13 cellular contexts compared by ENCODE assay signal in the genomic region with DNA sequence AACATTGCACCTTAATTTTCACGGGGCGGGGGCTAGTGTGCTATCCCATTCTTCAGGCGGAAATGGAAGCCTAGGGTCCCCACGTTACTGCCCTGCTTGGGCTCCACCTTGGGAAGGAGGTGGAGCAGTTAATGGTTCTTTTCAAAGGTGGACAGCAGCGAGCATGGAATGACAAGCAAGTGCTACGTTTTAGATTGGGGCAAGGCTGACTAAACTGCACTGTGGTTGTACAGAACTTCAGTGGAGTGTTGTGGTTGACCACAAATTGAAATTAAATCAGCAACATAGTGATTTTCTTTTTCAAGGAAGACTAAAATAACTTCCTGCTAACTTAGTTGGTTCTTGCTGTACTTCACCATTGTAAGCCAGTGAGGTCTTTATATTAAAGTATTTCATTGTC. TPM values are rescaled to one million over a fixed set of nuclear protein-coding genes. Genes with fewer than 3 reads are reported as not detected.
A peak's percentile ranks its signal among the peaks of the same experiment; 100 is the strongest.
DNase-seq lines count a peak whose midpoint lies in the region; ATAC-seq and TF ChIP-seq lines count a peak whose summit lies in the region.
"Had no signal": no experiment of that assay in that cellular context is flagged by ENCODE, and none has a peak within 500 bp of the region (broad histone marks: within the 10 kb centered on the region; RNA-seq: fewer than 3 reads in every experiment).

No MANE protein-coding gene starts in this region.

- TF ChIP-seq CTCF in astrocyte of the cerebellum (IDR thresholded peaks at IDR 0.05; ENCODE audit: low read depth, low read length, missing control alignments) (no peak), Caco-2 (IDR thresholded peaks at IDR 0.05; ENCODE audit: insufficient read depth in 1 of 2, low read depth in 1 of 2, low read length in 1 of 2, severe bottlenecking in 1 of 2, unreplicated experiment in 1 of 2) (no peak), type B pancreatic cell (conservative IDR thresholded peaks at IDR 0.05) (no peak)

- H3K36me3 ChIP-seq in Caco-2 (ENCODE audit: control insufficient read depth, insufficient read depth, low read length) = no peaks in the 10 kb centered on the region

- H3K27ac Mint-ChIP-seq in activated CD8-positive, alpha-beta memory T cell treated with anti-CD3 and anti-CD28 coated beads, Interleukin-2, amount 10 ng/mL, durations not matched to agents 7 days and 5 days = peak overlapping the region; percentile 66
- H3K27ac Mint-ChIP-seq in stimulated activated effector memory CD8-positive, alpha-beta T cell treated with anti-CD3 and anti-CD28 coated beads, Interleukin-12 subunit alpha, Interleukin-12 subunit beta, amount 100 ng/mL, for 72 hours = no peak overlapping the region
- no peak overlapping the region for H3K27ac Mint-ChIP-seq in Caco-2 (ENCODE audit: unreplicated experiment)
- H3K27ac Mint-ChIP-seq in type B pancreatic cell = no peak overlapping the region

- peak; percentile 58 for DNase-seq in activated CD8-positive, alpha-beta memory T cell treated with anti-CD3 and anti-CD28 coated beads, Interleukin-2, amount 10 ng/mL, durations not matched to agents 7 days and 5 days
- DNase-seq in activated CD8-positive, alpha-beta memory T cell treated with anti-CD3 and anti-CD28 coated beads for 24 hours = no peak
- DNase-seq in RPMI7951 (ENCODE audit: low read depth) (peak; percentile 76), astrocyte of the cerebellum (ENCODE audit: low read depth) (peak; percentile 57), Caco-2 (no peak), type B pancreatic cell (ENCODE audit: extremely low spot score, unreplicated experiment) (no peak)
- DNase-seq in stimulated activated effector memory CD8-positive, alpha-beta T cell treated with anti-CD3 and anti-CD28 coated beads, Interleukin-12 subunit alpha, Interleukin-12 subunit beta, amount 100 ng/mL, for 72 hours (ENCODE audit: low spot score in 2 of 2) = peak in 1 of 2 donors; percentile 61
- DNase-seq: amygdala, kidney glomerular epithelial cell had no signal

- POLR2A ChIA-PET in Caco-2 (lab: Charles Lee) = no interaction called here

- H3K27me3 Mint-ChIP-seq in activated CD8-positive, alpha-beta memory T cell treated with anti-CD3 and anti-CD28 coated beads, Interleukin-2, amount 10 ng/mL, durations not matched to agents 7 days and 5 days = no peaks in the 10 kb centered on the region
- H3K27me3 Mint-ChIP-seq in Caco-2 (ENCODE audit: insufficient read depth, unreplicated experiment) (no peaks in the 10 kb centered on the region), type B pancreatic cell (no peaks in the 10 kb centered on the region)

- H3K9me3 Mint-ChIP-seq in activated CD8-positive, alpha-beta memory T cell treated with anti-CD3 and anti-CD28 coated beads, Interleukin-2, amount 10 ng/mL, durations not matched to agents 7 days and 5 days (ENCODE audit: low read depth) = no peaks in the 10 kb centered on the region
- no peaks in the 10 kb centered on the region for H3K9me3 Mint-ChIP-seq in stimulated activated effector memory CD8-positive, alpha-beta T cell treated with anti-CD3 and anti-CD28 coated beads, Interleukin-12 subunit alpha, Interleukin-12 subunit beta, amount 100 ng/mL, for 72 hours
- H3K9me3 Mint-ChIP-seq in Caco-2 (ENCODE audit: unreplicated experiment) (no peaks in the 10 kb centered on the region), type B pancreatic cell (peaks cover 5% of the 10 kb centered on the region)

- peaks cover 1% of the 10 kb centered on the region for H3K36me3 Mint-ChIP-seq in activated CD8-positive, alpha-beta memory T cell treated with anti-CD3 and anti-CD28 coated beads, Interleukin-2, amount 10 ng/mL, durations not matched to agents 7 days and 5 days
- H3K36me3 Mint-ChIP-seq in stimulated activated effector memory CD8-positive, alpha-beta T cell treated with anti-CD3 and anti-CD28 coated beads, Interleukin-12 subunit alpha, Interleukin-12 subunit beta, amount 100 ng/mL, for 72 hours = no peaks in the 10 kb centered on the region
- H3K36me3 Mint-ChIP-seq in Caco-2 (ENCODE audit: insufficient read depth, unreplicated experiment) = no peaks in the 10 kb centered on the region
- no peaks in the 10 kb centered on the region for H3K36me3 Mint-ChIP-seq in type B pancreatic cell

- in situ Hi-C loops in astrocyte of the cerebellum (cut with HindIII; ENCODE audit: low sequenced_read_pairs) = no loop called here

- peak overlapping the region; percentile 45 for H3K4me3 Mint-ChIP-seq in activated CD8-positive, alpha-beta memory T cell treated with anti-CD3 and anti-CD28 coated beads, Interleukin-2, amount 10 ng/mL, durations not matched to agents 7 days and 5 days
- peak overlapping the region; percentile 34 for H3K4me3 Mint-ChIP-seq in stimulated activated effector memory CD8-positive, alpha-beta T cell treated with anti-CD3 and anti-CD28 coated beads, Interleukin-12 subunit alpha, Interleukin-12 subunit beta, amount 100 ng/mL, for 72 hours
- H3K4me3 Mint-ChIP-seq in Caco-2 (ENCODE audit: unreplicated experiment) = no peak overlapping the region
- no peak overlapping the region for H3K4me3 Mint-ChIP-seq in type B pancreatic cell

- peak; percentile 77 for ATAC-seq in activated CD8-positive, alpha-beta memory T cell treated with anti-CD3 and anti-CD28 coated beads, Interleukin-2, amount 10 ng/mL, durations not matched to agents 7 days and 5 days
- ATAC-seq in stimulated activated effector memory CD8-positive, alpha-beta T cell treated with anti-CD3 and anti-CD28 coated beads, Interleukin-12 subunit alpha, Interleukin-12 subunit beta, amount 100 ng/mL, for 72 hours = peak; percentile 92
- no peak for ATAC-seq in HG03439 (IDR thresholded peaks at IDR 0.05; ENCODE audit: unreplicated experiment)

- H3K4me1 ChIP-seq in Caco-2 = no peaks in the 10 kb centered on the region
- H3K4me1 ChIP-seq: parathyroid adenoma had no signal

- no peaks in the 10 kb centered on the region for H3K9me3 ChIP-seq in Caco-2

- no TSS peak for BruUV-seq in Caco-2 (replicated peaks; lab: Mats Ljungman, UMichigan)

- CTCF ChIA-PET in activated CD8-positive, alpha-beta memory T cell treated with anti-CD3 and anti-CD28 coated beads, Interleukin-2, amount 10 ng/mL, durations not matched to agents 7 days and 5 days (lab: Charles Lee) = interaction anchor here (0.8 to 3.5 kb wide), 7 partner anchors 9 to 288 kb away, joined by 3 to 18 read pairs (median 4); a partner anchor contains a TSS
- CTCF ChIA-PET in Caco-2 (lab: Charles Lee) = interaction anchor here (1.3 kb wide), 1 partner anchor 54 kb away, joined by 3 read pairs; no protein-coding TSS in a partner anchor

- no peaks in the 10 kb centered on the region for H3K27me3 ChIP-seq in Caco-2 (replicated peaks; ENCODE audit: control insufficient read depth, insufficient read depth, low read length)

- H3K4me3 ChIP-seq in astrocyte of the cerebellum (ENCODE audit: low read depth, low read length) (no peak overlapping the region), Caco-2 (ENCODE audit: low read depth, low read length) (no peak overlapping the region)

- intact Hi-C loops in Caco-2 (cut with micrococcal nuclease; ENCODE audit: unreplicated experiment) = no loop called here

- peaks cover 33% of the 10 kb centered on the region for H3K4me1 Mint-ChIP-seq in activated CD8-positive, alpha-beta memory T cell treated with anti-CD3 and anti-CD28 coated beads, Interleukin-2, amount 10 ng/mL, durations not matched to agents 7 days and 5 days
- peaks cover 36% of the 10 kb centered on the region for H3K4me1 Mint-ChIP-seq in stimulated activated effector memory CD8-positive, alpha-beta T cell treated with anti-CD3 and anti-CD28 coated beads, Interleukin-12 subunit alpha, Interleukin-12 subunit beta, amount 100 ng/mL, for 72 hours
- H3K4me1 Mint-ChIP-seq in Caco-2 (ENCODE audit: low read depth, unreplicated experiment) = no peaks in the 10 kb centered on the region
- no peaks in the 10 kb centered on the region for H3K4me1 Mint-ChIP-seq in type B pancreatic cell (ENCODE audit: unreplicated experiment)

RNA-seq across cellular contexts. Expression of a gene that starts 47.0 kb away (rescaled TPM):
- not detected for total RNA-seq in activated CD8-positive, alpha-beta memory T cell treated with anti-CD3 and anti-CD28 coated beads, Interleukin-2, amount 10 ng/mL, durations not matched to agents 7 days and 5 days
- 7.5 and 10.6 TPM in 2 replicates for total RNA-seq in RPMI7951 (2014; rRNA removed; shearing (Covaris generic))
- total RNA-seq in Caco-2 (2022) (not detected in 2 replicates), type B pancreatic cell (ENCODE audit: low replicate concordance) (0.19 and 1.1 TPM in 2 replicates)
- total RNA-seq: epithelial cell of proximal tubule; T-helper 2 cell treated with Interferon-gamma antibody and Interleukin-4, amounts not matched to agents 100 ng/mL and 5 ng/mL, for 36 hours had no signal

Comparison
In these comparisons a context has a peak if more than half of its experiments do, and no peak if none do; other contexts are left out.
1. DNase-seq: peak in activated CD8-positive, alpha-beta memory T cell treated with anti-CD3 and anti-CD28 coated beads, Interleukin-2, amount 10 ng/mL, durations not matched to agents 7 days and 5 days (single experiment), RPMI7951 (single experiment) and astrocyte of the cerebellum (single experiment); none in activated CD8-positive, alpha-beta memory T cell treated with anti-CD3 and anti-CD28 coated beads for 24 hours (single experiment), Caco-2 (0 of 2) and type B pancreatic cell (single experiment).
2. H3K4me3 Mint-ChIP-seq: peak in activated CD8-positive, alpha-beta memory T cell treated with anti-CD3 and anti-CD28 coated beads, Interleukin-2, amount 10 ng/mL, durations not matched to agents 7 days and 5 days (single experiment) and stimulated activated effector memory CD8-positive, alpha-beta T cell treated with anti-CD3 and anti-CD28 coated beads, Interleukin-12 subunit alpha, Interleukin-12 subunit beta, amount 100 ng/mL, for 72 hours (single experiment); none in Caco-2 (single experiment) and type B pancreatic cell (single experiment).